Comparison of ENCODE assay signal across 9 cellular contexts in genomic region chr21:33976980-33977720, GRCh38.
DNase-seq lines count a peak whose midpoint lies in the region; ATAC-seq and TF ChIP-seq lines count a peak whose summit lies in the region.
"Had no signal": no experiment of that assay in that cellular context is flagged by ENCODE, and none has a peak within 500 bp of the region (broad histone marks: within the 10 kb centered on the region; RNA-seq: fewer than 3 reads in every experiment).

No MANE protein-coding gene starts in this region.

- intact Hi-C loops in vagina (cut with DNase I), result no loop called here

- H3K27ac Mint-ChIP-seq in immature natural killer cell, result peak overlapping the region; percentile 93 to 99 (median 98)

- H3K36me3 Mint-ChIP-seq in immature natural killer cell, result peaks cover 0 to 3% (median 0%) of the 10 kb centered on the region in 3 donors

- H3K9me3 ChIP-seq in vagina, result no peaks in the 10 kb centered on the region

- peaks cover 24% of the 10 kb centered on the region for H3K4me1 ChIP-seq in vagina

- no peak overlapping the region for H3K4me3 ChIP-seq in vagina

- peak overlapping the region; percentile 86 for H3K27ac ChIP-seq in vagina

- H3K9me3 Mint-ChIP-seq in immature natural killer cell, result no peaks in the 10 kb centered on the region

- peak; percentile 34 for DNase-seq in stimulated activated CD4-positive, alpha-beta T cell treated with anti-CD3 and anti-CD28 coated beads, Interleukin-4, amount 100 ng/mL, for 24 hours
- no peak for DNase-seq in stimulated activated CD4-positive, alpha-beta T cell treated with anti-CD3 and anti-CD28 coated beads, Interleukin-4, amount 100 ng/mL, for 1 hour
- DNase-seq in activated CD8-positive, alpha-beta memory T cell treated with anti-CD3 and anti-CD28 coated beads, Interleukin-2, amount 50 U/mL, for 48 hours, result peak; percentile 55
- DNase-seq in immature natural killer cell (no peak), vagina (ENCODE audit: extremely low spot score in 2 of 2) (peak; percentile 31 to 75), epidermal melanocyte (ENCODE audit: insufficient read length, low spot score) (no peak), NCI-H2171 treated with DMSO at 0.1 percent for 48 hours (lab: John Stamatoyannopoulos, UW) (no peak)
- DNase-seq: NCI-H2171 had no signal

- H3K4me1 Mint-ChIP-seq in immature natural killer cell, result peaks cover 51 to 56% of the 10 kb centered on the region in 2 donors

- no peak for TF ChIP-seq POLR2A in vagina (IDR thresholded peaks at IDR 0.05)

- H3K27me3 ChIP-seq in vagina, result no peaks in the 10 kb centered on the region

- no peak for TF ChIP-seq CTCF in vagina (IDR thresholded peaks at IDR 0.05)

- peak overlapping the region; percentile 31 to 83 (median 74) for H3K4me3 Mint-ChIP-seq in immature natural killer cell

- H3K27me3 Mint-ChIP-seq in immature natural killer cell (ENCODE audit: low read depth in 3 of 3), result peaks cover 3 to 11% (median 7%) of the 10 kb centered on the region in 3 donors

- no peak for ATAC-seq in HG02678 (IDR thresholded peaks at IDR 0.05; ENCODE audit: unreplicated experiment)

- no peaks in the 10 kb centered on the region for H3K36me3 ChIP-seq in vagina

Comparison
In these comparisons a context has a peak if more than half of its experiments do, and no peak if none do; other contexts are left out.
1. DNase-seq: peak in stimulated activated CD4-positive, alpha-beta T cell treated with anti-CD3 and anti-CD28 coated beads, Interleukin-4, amount 100 ng/mL, for 24 hours (single experiment), activated CD8-positive, alpha-beta memory T cell treated with anti-CD3 and anti-CD28 coated beads, Interleukin-2, amount 50 U/mL, for 48 hours (single experiment) and vagina (2 of 2); none in stimulated activated CD4-positive, alpha-beta T cell treated with anti-CD3 and anti-CD28 coated beads, Interleukin-4, amount 100 ng/mL, for 1 hour (single experiment), immature natural killer cell (0 of 3), epidermal melanocyte (single experiment) and NCI-H2171 treated with DMSO at 0.1 percent for 48 hours (single experiment).